8 cellular contexts compared by ENCODE assay signal in the genomic region with DNA sequence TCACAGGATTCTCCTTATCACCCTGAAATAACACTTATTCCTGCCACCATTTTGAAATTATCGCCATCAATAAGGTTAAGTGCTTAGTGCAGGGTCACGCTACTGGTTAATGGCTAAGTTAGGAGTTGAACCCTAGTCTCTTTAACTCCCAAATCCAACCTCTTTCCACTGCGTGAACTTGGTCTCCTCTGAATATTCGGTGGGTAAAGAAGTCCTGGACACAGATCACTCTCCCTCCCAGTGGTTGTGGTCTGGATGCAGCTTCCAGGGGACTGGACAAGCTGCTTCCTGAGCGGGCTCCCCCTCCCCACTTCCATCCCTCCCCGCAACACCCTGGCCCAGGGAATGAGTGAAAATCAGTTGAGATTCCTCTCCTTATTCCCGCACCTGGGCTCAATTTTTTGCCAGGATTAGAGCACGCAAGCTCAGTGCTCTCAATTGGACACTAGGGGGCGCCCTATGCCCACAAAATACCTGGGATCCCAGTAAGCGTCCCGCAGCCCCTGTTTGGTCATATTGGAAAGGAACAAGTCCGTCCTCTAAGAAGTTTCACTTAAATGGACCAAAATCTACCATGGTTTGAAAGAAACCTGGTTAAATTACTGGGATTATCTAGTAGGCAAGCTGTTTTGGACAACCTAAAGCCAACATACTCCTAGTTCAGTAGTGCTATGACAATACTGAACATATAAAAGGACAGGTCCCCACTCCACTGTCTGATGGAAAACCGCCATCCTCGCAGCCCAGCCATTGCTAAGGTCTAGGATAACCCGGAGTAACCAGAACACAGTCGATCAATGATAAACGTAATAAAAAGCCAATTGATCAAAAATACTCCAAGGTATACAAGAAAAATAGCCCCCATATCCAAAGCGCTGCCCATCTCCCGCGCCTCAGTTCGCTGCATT. TPM values are rescaled to one million over a fixed set of nuclear protein-coding genes. Genes with fewer than 3 reads are reported as not detected.
DNase-seq lines count a peak whose midpoint lies in the region; ATAC-seq and TF ChIP-seq lines count a peak whose summit lies in the region.

No MANE protein-coding gene starts in this region.

- intact Hi-C loops in PC-9 (cut with micrococcal nuclease; ENCODE audit: unreplicated experiment), result loop anchor here (2.0 to 10.0 kb wide), 5 partner anchors 115 to 818 kb away; no protein-coding TSS in a partner anchor

- no peak overlapping the region for H3K9ac ChIP-seq in HUES6 (ENCODE audit: low read length)

- POLR2A ChIA-PET in PC-9 (lab: Charles Lee; ENCODE audit: unreplicated experiment), result no interaction called here

- H2AFZ ChIP-seq in PC-9 (no peak overlapping the region), neuron (ENCODE audit: low read depth, low read length) (peak overlapping the region; percentile 35)

- H3F3A ChIP-seq in PC-9 (ENCODE audit: insufficient read depth, low read depth), result no peaks in the 10 kb centered on the region

- H3K4me3 ChIP-seq in HUES6 (ENCODE audit: low read depth, low read length), result 0 out of 2 replicates have a peak overlapping the region, but pooled peaks have one; percentile 10
- H3K4me3 ChIP-seq in PC-9, result no peak overlapping the region
- no peak overlapping the region for H3K4me3 ChIP-seq in foreskin fibroblast (ENCODE audit: low read depth in 1 of 2, low read length in 2 of 2)
- H3K4me3 ChIP-seq in neuron (ENCODE audit: low read length), result no peak overlapping the region

- peak overlapping the region; percentile 58 for H3K4me2 ChIP-seq in PC-9

- H3K27ac ChIP-seq in HUES6 (ENCODE audit: low read depth, low read length), result no peak overlapping the region
- H3K27ac ChIP-seq in PC-9, result no peak overlapping the region

- no peaks in the 10 kb centered on the region for H3K27me3 ChIP-seq in HUES6 (ENCODE audit: control insufficient read depth, insufficient read depth, low read length)
- H3K27me3 ChIP-seq in PC-9 (ENCODE audit: insufficient read depth, low read depth), result no peaks in the 10 kb centered on the region
- H3K27me3 ChIP-seq in neuron (ENCODE audit: insufficient read depth, low read length), result peaks cover 2% of the 10 kb centered on the region

- H3K9me2 ChIP-seq in PC-9 (ENCODE audit: insufficient read depth), result no peaks in the 10 kb centered on the region

- no peaks in the 10 kb centered on the region for H4K20me1 ChIP-seq in PC-9 (ENCODE audit: insufficient read depth)

- TF ChIP-seq CTCF in PC-9 (conservative IDR thresholded peaks at IDR 0.05) (peak; percentile 85), foreskin fibroblast (IDR thresholded peaks at IDR 0.05; ENCODE audit: low read depth, low read length) (peak; percentile 84)

- H3K9me3 ChIP-seq in HUES6 (ENCODE audit: control insufficient read depth, insufficient read depth, low read depth, low read length), result no peaks in the 10 kb centered on the region
- H3K9me3 ChIP-seq in PC-9 (ENCODE audit: insufficient read depth, low read depth), result no peaks in the 10 kb centered on the region
- no peaks in the 10 kb centered on the region for H3K9me3 ChIP-seq in neuron (ENCODE audit: low read length)

- DNase-seq in AG20443 (ENCODE audit: low spot score) (peak; percentile 77), PC-9 (peak; percentile 54 to 55), foreskin fibroblast (peak in 1 of 2 donors; percentile 56), superior temporal gyrus (ENCODE audit: extremely low spot score) (peak; percentile 94)
- DNase-seq in activated T-helper 1 cell treated with anti-CD3 and anti-CD28 coated beads, Interleukin-2, amount 50 U/mL, for 16 hours (ENCODE audit: low read depth in 1 of 2, low spot score in 1 of 2), result peak; percentile 44 to 60

- BruUV-seq in PC-9 (replicated peaks; lab: Mats Ljungman, UMichigan), result no TSS peak

- peak; percentile 56 for ATAC-seq in GM19023 (IDR thresholded peaks at IDR 0.05; ENCODE audit: unreplicated experiment)

- H3K36me3 ChIP-seq in HUES6 (ENCODE audit: control insufficient read depth, insufficient read depth, low read length) (no peaks in the 10 kb centered on the region), PC-9 (ENCODE audit: low read depth) (no peaks in the 10 kb centered on the region), neuron (ENCODE audit: insufficient read depth, low read length) (no peaks in the 10 kb centered on the region)

- H3K79me2 ChIP-seq in PC-9 (ENCODE audit: low read depth), result no peaks in the 10 kb centered on the region

- H3K4me1 ChIP-seq in HUES6 (ENCODE audit: control insufficient read depth, insufficient read depth, low read length), result peaks cover 10% of the 10 kb centered on the region
- H3K4me1 ChIP-seq in PC-9 (replicated peaks; ENCODE audit: insufficient read depth), result peaks cover 9% of the 10 kb centered on the region; the same call in 1 of the 2 replicates
- H3K4me1 ChIP-seq in neuron (ENCODE audit: insufficient read depth, low read length), result peaks cover 13% of the 10 kb centered on the region

- CTCF ChIA-PET in PC-9 (lab: Charles Lee), result interaction anchor here (0.6 kb wide), 2 partner anchors 166 to 822 kb away, joined by 4 read pairs; no protein-coding TSS in a partner anchor

RNA-seq across cellular contexts. Expression of a gene that starts 40.4 kb away (rescaled TPM):
- total RNA-seq in PC-9 (2021), result not detected in 2 replicates
